8 cellular contexts compared by ENCODE assay signal in genomic region chr2:240232961-240233890, GRCh38.
DNase-seq lines count a peak whose midpoint lies in the region; TF ChIP-seq lines count a peak whose summit lies in the region.

No MANE protein-coding gene starts in this region.

- peak; percentile 84 for TF ChIP-seq CTCF in BE2C (IDR thresholded peaks at IDR 0.05; ENCODE audit: low read depth, low read length)
- peak; percentile 91 for TF ChIP-seq CTCF in fibroblast of villous mesenchyme (IDR thresholded peaks at IDR 0.05; ENCODE audit: insufficient read depth, low read depth, low read length)
- TF ChIP-seq CTCF in nephron progenitor cell (IDR thresholded peaks at IDR 0.05): peak; percentile 89

- no peak overlapping the region for H3K4me3 Mint-ChIP-seq in nephron progenitor cell

- H3K27me3 ChIP-seq in BE2C: no peaks in the 10 kb centered on the region

- H3K4me3 ChIP-seq in BE2C (ENCODE audit: low read depth, low read length) (no peak overlapping the region; the same call in 1 of the 2 replicates), fibroblast of villous mesenchyme (ENCODE audit: low read depth, low read length) (peak overlapping the region; percentile 56)

- DNase-seq in BE2C (peak; percentile 88), HS-27A (ENCODE audit: low read depth) (peak; percentile 54), RKO (ENCODE audit: low spot score) (peak; percentile 76), fibroblast of villous mesenchyme (ENCODE audit: low read depth) (peak; percentile 84), nephron progenitor cell (peak; percentile 94), NCI-H1105 (lab: John Stamatoyannopoulos, UW) (no peak)
- peak; percentile 44 for DNase-seq in activated T-helper 9 cell treated with anti-CD3 and anti-CD28 coated beads, Interleukin-2, amount 50 U/mL, for 16 hours (ENCODE audit: low read depth)
- DNase-seq in stimulated activated naive CD4-positive, alpha-beta T cell (lab: John Stamatoyannopoulos, UW): peak; percentile 48 to 79 (median 68)

- H3K9me3 ChIP-seq in BE2C: no peaks in the 10 kb centered on the region; the same call in none of the 2 replicates

- peaks cover 23% of the 10 kb centered on the region for H3K9me3 Mint-ChIP-seq in nephron progenitor cell

- peaks cover 4% of the 10 kb centered on the region for H3K36me3 Mint-ChIP-seq in nephron progenitor cell (ENCODE audit: low read depth)

- peaks cover 27% of the 10 kb centered on the region for H3K27me3 Mint-ChIP-seq in nephron progenitor cell (ENCODE audit: low read depth, poor library complexity)

- no peak overlapping the region for H3K27ac Mint-ChIP-seq in nephron progenitor cell

- H3K4me1 ChIP-seq in BE2C: peaks cover 19% of the 10 kb centered on the region

- H3K4me1 Mint-ChIP-seq in nephron progenitor cell: peaks cover 45% of the 10 kb centered on the region

- H3K36me3 ChIP-seq in BE2C: no peaks in the 10 kb centered on the region
